ENCODE assay signal across 9 cellular contexts in genomic region chr6:150894935-150895686, GRCh38. TPM values are rescaled to one million over a fixed set of nuclear protein-coding genes. Genes with fewer than 3 reads are reported as not detected.
DNase-seq lines count a peak whose midpoint lies in the region; ATAC-seq and TF ChIP-seq lines count a peak whose summit lies in the region.
"Had no signal": no experiment of that assay in that cellular context is flagged by ENCODE, and none has a peak within 500 bp of the region (broad histone marks: within the 10 kb centered on the region; RNA-seq: fewer than 3 reads in every experiment).

No MANE protein-coding gene starts in this region.

- ATAC-seq in GM21619 (IDR thresholded peaks at IDR 0.05; ENCODE audit: unreplicated experiment) = peak; percentile 56

- no peaks in the 10 kb centered on the region for H3F3A ChIP-seq in MM.1S (ENCODE audit: insufficient read depth, low read length)

- no peaks in the 10 kb centered on the region for H3K36me3 ChIP-seq in MM.1S (replicated peaks; ENCODE audit: insufficient read depth, low read length)

- no peaks in the 10 kb centered on the region for H3K9me3 Mint-ChIP-seq in activated T-helper 2 cell treated with anti-CD3 and anti-CD28 coated beads, Interferon-gamma antibody, Interleukin-2, Interleukin-4, amounts not matched to agents 10 μg/mL and 5 μg/mL and 100 μg/mL, durations not matched to agents 14 hours and 24 hours and 36 hours
- no peaks in the 10 kb centered on the region for H3K9me3 Mint-ChIP-seq in CD14-positive monocyte
- H3K9me3 Mint-ChIP-seq: IgD-negative memory B cell had no signal

- H3K27me3 ChIP-seq in MM.1S (replicated peaks; ENCODE audit: insufficient read depth, low read length) = no peaks in the 10 kb centered on the region

- no peak overlapping the region for H3K9ac ChIP-seq in MM.1S (ENCODE audit: low read length)

- peak overlapping the region; percentile 49 for H3K27ac Mint-ChIP-seq in activated T-helper 2 cell treated with anti-CD3 and anti-CD28 coated beads, Interferon-gamma antibody, Interleukin-2, Interleukin-4, amounts not matched to agents 10 μg/mL and 5 μg/mL and 100 μg/mL, durations not matched to agents 14 hours and 24 hours and 36 hours
- H3K27ac Mint-ChIP-seq in CD14-positive monocyte = peak overlapping the region in 1 of 7 donors; percentile 3

- peak overlapping the region; percentile 26 for H3K4me3 Mint-ChIP-seq in activated T-helper 2 cell treated with anti-CD3 and anti-CD28 coated beads, Interferon-gamma antibody, Interleukin-2, Interleukin-4, amounts not matched to agents 10 μg/mL and 5 μg/mL and 100 μg/mL, durations not matched to agents 14 hours and 24 hours and 36 hours (ENCODE audit: low read depth)
- H3K4me3 Mint-ChIP-seq in CD14-positive monocyte = no peak overlapping the region

- H3K4me2 ChIP-seq in MM.1S (ENCODE audit: low read depth, low read length) = peak overlapping the region; percentile 29; the same call in 1 of the 2 replicates

- peaks cover 14% of the 10 kb centered on the region for H3K4me1 ChIP-seq in MM.1S (ENCODE audit: low read length)

- H3K27ac ChIP-seq in MM.1S (ENCODE audit: low read length) = no peak overlapping the region

- no peaks in the 10 kb centered on the region for H3K27me3 Mint-ChIP-seq in activated T-helper 2 cell treated with anti-CD3 and anti-CD28 coated beads, Interferon-gamma antibody, Interleukin-2, Interleukin-4, amounts not matched to agents 10 μg/mL and 5 μg/mL and 100 μg/mL, durations not matched to agents 14 hours and 24 hours and 36 hours (ENCODE audit: low read depth)
- peaks cover 0 to 1% (median 0%) of the 10 kb centered on the region in 3 donors for H3K27me3 Mint-ChIP-seq in CD14-positive monocyte (ENCODE audit: low read depth in 3 of 3)
- H3K27me3 Mint-ChIP-seq: IgD-negative memory B cell had no signal

- no peaks in the 10 kb centered on the region for H3K9me3 ChIP-seq in MM.1S (replicated peaks; ENCODE audit: insufficient read depth, low read length)

- DNase-seq in GM03348 (ENCODE audit: low spot score) (peak; percentile 25), MM.1S (peak; percentile 55), iris pigment epithelial cell (ENCODE audit: low read depth) (peak; percentile 55), HK-2 (ENCODE audit: unreplicated experiment) (no peak), CD14-positive monocyte (ENCODE audit: low spot score) (no peak), NCI-H128 (lab: John Stamatoyannopoulos, UW; ENCODE audit: unreplicated experiment) (no peak)
- DNase-seq in activated T-helper 2 cell treated with anti-CD3 and anti-CD28 coated beads, Interferon-gamma antibody, Interleukin-2, Interleukin-4, amounts not matched to agents 10 μg/mL and 5 μg/mL and 100 μg/mL, durations not matched to agents 14 hours and 24 hours and 36 hours (ENCODE audit: low spot score) = peak; percentile 17

- H2AFZ ChIP-seq in MM.1S (ENCODE audit: low read length) = no peak overlapping the region

- H4K20me1 ChIP-seq in MM.1S (ENCODE audit: insufficient read depth, low read length) = no peaks in the 10 kb centered on the region

- peaks cover 26% of the 10 kb centered on the region for H3K4me1 Mint-ChIP-seq in activated T-helper 2 cell treated with anti-CD3 and anti-CD28 coated beads, Interferon-gamma antibody, Interleukin-2, Interleukin-4, amounts not matched to agents 10 μg/mL and 5 μg/mL and 100 μg/mL, durations not matched to agents 14 hours and 24 hours and 36 hours (ENCODE audit: low read depth)
- H3K4me1 Mint-ChIP-seq in CD14-positive monocyte = peaks cover 18% of the 10 kb centered on the region

- H3K9me2 ChIP-seq in MM.1S (replicated peaks; ENCODE audit: insufficient read depth, low read length) = no peaks in the 10 kb centered on the region

- H3K79me2 ChIP-seq in MM.1S (ENCODE audit: low read length) = no peaks in the 10 kb centered on the region

- H3K36me3 Mint-ChIP-seq in activated T-helper 2 cell treated with anti-CD3 and anti-CD28 coated beads, Interferon-gamma antibody, Interleukin-2, Interleukin-4, amounts not matched to agents 10 μg/mL and 5 μg/mL and 100 μg/mL, durations not matched to agents 14 hours and 24 hours and 36 hours (ENCODE audit: low read depth) = peaks cover 47% of the 10 kb centered on the region
- H3K36me3 Mint-ChIP-seq in CD14-positive monocyte = peaks cover 0 to 2% of the 10 kb centered on the region in 2 donors
- H3K36me3 Mint-ChIP-seq: IgD-negative memory B cell had no signal

- intact Hi-C loops in activated T-helper 2 cell treated with anti-CD3 and anti-CD28 coated beads, Interferon-gamma antibody, Interleukin-2, Interleukin-4, amounts not matched to agents 10 μg/mL and 5 μg/mL and 100 μg/mL, durations not matched to agents 14 hours and 24 hours and 36 hours (cut with micrococcal nuclease) = no loop called here
- intact Hi-C loops in CD14-positive monocyte (cut with micrococcal nuclease) = loop anchor here in 1 of 2 donors (5.0 to 10.0 kb wide), 2 partner anchors 100 to 442 kb away; no protein-coding TSS in a partner anchor

- TF ChIP-seq CTCF in MM.1S (IDR thresholded peaks at IDR 0.05; ENCODE audit: low read length) (no peak), CD14-positive monocyte (IDR thresholded peaks at IDR 0.05) (no peak)

- no peak overlapping the region for H3K4me3 ChIP-seq in MM.1S (ENCODE audit: low read length)

RNA-seq across cellular contexts. Expression of gene MTHFD1L, which starts 29.6 kb away (rescaled TPM):
- total RNA-seq in activated T-helper 2 cell treated with anti-CD3 and anti-CD28 coated beads, Interferon-gamma antibody, Interleukin-2, Interleukin-4, amounts not matched to agents 10 μg/mL and 5 μg/mL and 100 μg/mL, durations not matched to agents 14 hours and 24 hours and 36 hours = 92.2 and 93.4 TPM in 2 replicates
- polyA plus RNA-seq in CD14-positive monocyte = under 1 TPM; 0.25 to 0.39 TPM

Comparison
In these comparisons a context has a peak if more than half of its experiments do, and no peak if none do; other contexts are left out.
1. DNase-seq: peak in GM03348 (single experiment), MM.1S (single experiment), activated T-helper 2 cell treated with anti-CD3 and anti-CD28 coated beads, Interferon-gamma antibody, Interleukin-2, Interleukin-4, amounts not matched to agents 10 μg/mL and 5 μg/mL and 100 μg/mL, durations not matched to agents 14 hours and 24 hours and 36 hours (single experiment) and iris pigment epithelial cell (single experiment); none in HK-2 (single experiment), CD14-positive monocyte (single experiment) and NCI-H128 (single experiment).